In the genomic region with DNA sequence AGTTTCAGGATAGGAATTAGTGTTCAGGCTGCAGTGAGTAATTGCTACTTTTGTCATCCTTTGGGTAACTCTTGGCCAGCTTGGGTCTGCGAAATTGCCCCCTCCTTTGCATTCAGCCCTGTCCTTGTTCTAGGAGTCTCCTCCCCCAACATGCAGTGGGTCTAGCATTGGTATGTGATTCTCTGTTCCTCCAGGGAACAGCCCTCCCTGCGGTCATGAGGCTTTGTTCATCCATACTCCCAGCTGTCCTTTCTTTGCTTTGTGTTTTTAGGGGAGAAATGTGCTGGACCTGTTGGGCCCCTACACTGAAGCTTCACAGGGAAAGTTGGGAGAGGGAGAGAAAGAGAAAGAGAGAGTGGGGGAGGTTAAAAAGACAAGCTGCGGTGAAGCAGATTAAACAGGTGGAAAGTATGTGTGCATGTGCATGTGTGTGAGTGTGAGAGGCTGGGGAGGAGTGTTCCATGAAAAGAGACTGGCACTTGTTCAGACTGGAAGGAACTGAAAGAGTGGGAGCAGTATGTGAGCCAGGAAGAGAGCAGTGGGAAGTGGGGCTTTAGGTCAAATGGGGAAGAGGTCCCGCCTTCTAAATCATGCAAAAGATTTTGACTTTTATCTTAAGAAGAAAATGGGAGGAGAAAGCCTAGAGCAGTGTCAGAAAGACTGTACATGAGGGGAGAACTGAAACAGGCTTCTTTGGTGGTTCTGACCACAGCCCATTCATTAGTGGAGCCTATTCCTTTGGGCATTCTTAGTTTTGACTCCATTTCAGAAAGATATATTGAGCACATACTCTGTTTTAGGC, we compare ENCODE assay signal across 1 cellular context.
TF ChIP-seq lines count a peak whose summit lies in the region.

No MANE protein-coding gene starts in this region.

TF ChIP-seq in GM12878, 131 proteins besides CTCF, POLR2A, EP300 and RAD21 (continued from another document):
- no peak for TF ChIP-seq REST (IDR thresholded peaks at IDR 0.05; ENCODE audit: low read depth, low read length)
